Comparison of ENCODE assay signal across 21 cellular contexts in the genomic region with DNA sequence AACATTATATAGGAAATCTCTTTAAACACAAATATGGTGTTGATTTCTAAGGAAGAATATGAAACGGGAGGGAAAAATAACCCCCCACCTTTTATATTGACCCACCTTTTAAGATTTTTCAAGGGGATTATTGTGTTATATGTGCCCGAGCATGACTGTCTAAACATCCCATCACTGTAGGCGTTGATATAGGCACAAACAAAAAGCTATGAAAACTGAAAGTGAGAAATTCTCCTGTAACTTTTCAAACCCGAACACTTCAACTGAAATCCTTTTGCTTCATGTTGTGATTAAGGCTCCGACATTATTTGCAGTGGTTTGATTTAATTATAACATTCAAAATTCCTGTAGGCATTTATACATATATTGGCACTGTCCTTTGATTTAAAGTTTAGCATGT.
"Had no signal": no experiment of that assay in that cellular context is flagged by ENCODE, and none has a peak within 500 bp of the region (broad histone marks: within the 10 kb centered on the region; RNA-seq: fewer than 3 reads in every experiment).

No MANE protein-coding gene starts in this region.

- H3K79me2 ChIP-seq: parathyroid adenoma had no signal

- H3K9me3 ChIP-seq: gastrocnemius medialis, mucosa of descending colon, neutrophil, right lobe of liver, thoracic aorta, tibial nerve, upper lobe of left lung had no signal

- ATAC-seq: effector memory CD8-positive, alpha-beta T cell; gastrocnemius medialis; left lobe of liver; mucosa of descending colon; natural killer cell treated with Interleukin-12 subunit alpha and Interleukin-12 subunit beta and Interleukin-15 and Interleukin-18, amount 100 ng/mL, for 72 hours; right lobe of liver; stimulated activated naive B cell treated with anti-CD40 and anti-IgM and Interleukin-4, amounts not matched to agents 10 μg/mL and 1 μg/mL and 100 μg/mL, for 72 hours had no signal

- H3K4me1 ChIP-seq: gastrocnemius medialis, parathyroid adenoma, right lobe of liver, tibial nerve, upper lobe of left lung had no signal

- H3K9ac ChIP-seq: parathyroid adenoma had no signal

- DNase-seq: effector memory CD8-positive, alpha-beta T cell; foreskin fibroblast; gastrocnemius medialis; head of caudate nucleus; kidney; mucosa of descending colon; naive B cell; right lobe of liver; small intestine; stimulated activated CD4-positive, alpha-beta T cell treated with anti-CD3 and anti-CD28 coated beads, Interleukin-15, amount 100 ng/mL, for 24 hours; stimulated activated CD4-positive, alpha-beta T cell treated with anti-CD3 and anti-CD28 coated beads, Interleukin-2, amount 100 ng/mL, for 48 hours; stimulated activated naive B cell treated with anti-CD40 and anti-IgM and Interleukin-4, amounts not matched to agents 10 μg/mL and 1 μg/mL and 100 μg/mL, for 72 hours; upper lobe of left lung had no signal

- H3K4me3 ChIP-seq: coronary artery, gastrocnemius medialis, lung, mucosa of descending colon, right lobe of liver, thoracic aorta, tibial nerve, upper lobe of left lung had no signal

- H2AFZ ChIP-seq: parathyroid adenoma had no signal

- H3K36me3 ChIP-seq: gastrocnemius medialis, neutrophil, right lobe of liver, thoracic aorta, tibial nerve, upper lobe of left lung had no signal

- H3K27ac ChIP-seq: coronary artery, gastrocnemius medialis, neutrophil, parathyroid adenoma, right lobe of liver, thoracic aorta, tibial nerve, upper lobe of left lung had no signal

- H3K27me3 ChIP-seq: gastrocnemius medialis, right lobe of liver, tibial nerve, upper lobe of left lung had no signal
